In genomic region chr7:147569514-147569913, GRCh38 we compare ENCODE assay signal across 22 cellular contexts.
"Had no signal": no experiment of that assay in that cellular context is flagged by ENCODE, and none has a peak within 500 bp of the region (broad histone marks: within the 10 kb centered on the region; RNA-seq: fewer than 3 reads in every experiment).

No MANE protein-coding gene starts in this region.

- H3K4me3 Mint-ChIP-seq: naive thymus-derived CD4-positive, alpha-beta T cell; stimulated activated memory B cell treated with anti-CD40 and anti-IgM and Interleukin-4, amounts not matched to agents 10 μg/mL and 1 μg/mL and 100 μg/mL, for 72 hours had no signal

- H3K27me3 ChIP-seq: dorsolateral prefrontal cortex, gastroesophageal sphincter, neutrophil, right lobe of liver, spleen, stomach, transverse colon had no signal

- H3K36me3 Mint-ChIP-seq: naive thymus-derived CD4-positive, alpha-beta T cell; stimulated activated memory B cell treated with anti-CD40 and anti-IgM and Interleukin-4, amounts not matched to agents 10 μg/mL and 1 μg/mL and 100 μg/mL, for 72 hours had no signal

- DNase-seq: cortex of kidney; dorsolateral prefrontal cortex; effector CD8-positive, alpha-beta T cell; glutamatergic neuron; islet precursor cell; left cardiac atrium; naive thymus-derived CD4-positive, alpha-beta T cell; psoas muscle; retina; right lobe of liver; spleen; stimulated activated CD4-positive, alpha-beta T cell treated with anti-CD3 and anti-CD28 coated beads, Interleukin-15, amount 100 ng/mL, for 24 hours; stimulated activated CD4-positive, alpha-beta T cell treated with anti-CD3 and anti-CD28 coated beads, Interleukin-1b, Interleukin-23, amount 100 ng/mL, for 48 hours; stimulated activated CD4-positive, alpha-beta T cell treated with anti-CD3 and anti-CD28 coated beads, Interleukin-4, amount 100 ng/mL, for 24 hours; stomach; substantia nigra; transverse colon had no signal

- H3K4me1 Mint-ChIP-seq: naive thymus-derived CD4-positive, alpha-beta T cell; stimulated activated memory B cell treated with anti-CD40 and anti-IgM and Interleukin-4, amounts not matched to agents 10 μg/mL and 1 μg/mL and 100 μg/mL, for 72 hours had no signal

- H3K27ac Mint-ChIP-seq: naive thymus-derived CD4-positive, alpha-beta T cell; stimulated activated memory B cell treated with anti-CD40 and anti-IgM and Interleukin-4, amounts not matched to agents 10 μg/mL and 1 μg/mL and 100 μg/mL, for 72 hours had no signal

- ATAC-seq: gastroesophageal sphincter; left cardiac atrium; naive thymus-derived CD4-positive, alpha-beta T cell; psoas muscle; right lobe of liver; stimulated activated memory B cell treated with anti-CD40 and anti-IgM and Interleukin-4, amounts not matched to agents 10 μg/mL and 1 μg/mL and 100 μg/mL, for 72 hours had no signal

- H3K27me3 Mint-ChIP-seq: naive thymus-derived CD4-positive, alpha-beta T cell; stimulated activated memory B cell treated with anti-CD40 and anti-IgM and Interleukin-4, amounts not matched to agents 10 μg/mL and 1 μg/mL and 100 μg/mL, for 72 hours had no signal

- H3K4me1 ChIP-seq: esophagus muscularis mucosa, gastroesophageal sphincter, psoas muscle, right lobe of liver, spleen, transverse colon had no signal

- H3K4me3 ChIP-seq: dorsolateral prefrontal cortex, esophagus muscularis mucosa, gastroesophageal sphincter, psoas muscle, right lobe of liver, spleen, thoracic aorta, transverse colon had no signal

- H3K36me3 ChIP-seq: esophagus muscularis mucosa, gastroesophageal sphincter, neutrophil, right lobe of liver, spleen, stomach, thoracic aorta, transverse colon had no signal

- H3K9me3 ChIP-seq: esophagus muscularis mucosa, gastroesophageal sphincter, neutrophil, psoas muscle, right lobe of liver, stomach, thoracic aorta, transverse colon had no signal

- H3K27ac ChIP-seq: esophagus muscularis mucosa, gastroesophageal sphincter, neutrophil, psoas muscle, right lobe of liver, spleen, stomach, thoracic aorta, transverse colon had no signal
